9 cellular contexts compared by ENCODE assay signal in genomic region chrX:66030505-66031317, GRCh38. TPM values are rescaled to one million over a fixed set of nuclear protein-coding genes. Genes with fewer than 3 reads are reported as not detected.
DNase-seq lines count a peak whose midpoint lies in the region; ATAC-seq and TF ChIP-seq lines count a peak whose summit lies in the region.
"Had no signal": no experiment of that assay in that cellular context is flagged by ENCODE, and none has a peak within 500 bp of the region (broad histone marks: within the 10 kb centered on the region; RNA-seq: fewer than 3 reads in every experiment).

No MANE protein-coding gene starts in this region.

- H4K8ac ChIP-seq in IMR-90 (ENCODE audit: low read depth in 2 of 2, low read length in 2 of 2) = no peak overlapping the region

- no peak overlapping the region for H3K9ac ChIP-seq in IMR-90 (ENCODE audit: low read depth, low read length)

- H3K36me3 Mint-ChIP-seq in CD8-positive, alpha-beta memory T cell = no peaks in the 10 kb centered on the region

- no peaks in the 10 kb centered on the region for H3K27me3 ChIP-seq in CD8-positive, alpha-beta memory T cell (ENCODE audit: insufficient read depth, low read length, poor library complexity, severe bottlenecking)
- peaks cover 1% of the 10 kb centered on the region; the same call in 1 of the 2 replicates for H3K27me3 ChIP-seq in IMR-90 (ENCODE audit: control insufficient read depth, insufficient read depth, low read length)
- H3K27me3 ChIP-seq in ascending aorta = no peaks in the 10 kb centered on the region
- H3K27me3 ChIP-seq: SJCRH30 had no signal

- H2BK15ac ChIP-seq in IMR-90 (ENCODE audit: low read depth, low read length) = no peak overlapping the region

- H3K4me2 ChIP-seq in IMR-90 (ENCODE audit: low read depth, low read length) = no peak overlapping the region

- H3K4me3 Mint-ChIP-seq in CD8-positive, alpha-beta memory T cell = no peak overlapping the region

- H2AFZ ChIP-seq in IMR-90 (replicated peaks; ENCODE audit: low read length, poor library complexity) = peak overlapping the region; percentile 40

- no peaks in the 10 kb centered on the region for H3K9me3 ChIP-seq in CD8-positive, alpha-beta memory T cell (ENCODE audit: low read length)
- no peaks in the 10 kb centered on the region for H3K9me3 ChIP-seq in IMR-90 (ENCODE audit: control insufficient read depth, insufficient read depth, low read length)
- H3K9me3 ChIP-seq in ascending aorta = no peaks in the 10 kb centered on the region
- H3K9me3 ChIP-seq: SJCRH30 had no signal

- no peaks in the 10 kb centered on the region for H4K20me1 ChIP-seq in IMR-90 (ENCODE audit: insufficient read depth, low read length)

- H3K4me1 Mint-ChIP-seq in CD8-positive, alpha-beta memory T cell = peaks cover 7 to 9% (median 8%) of the 10 kb centered on the region in 3 donors

- H3K4me3 ChIP-seq in CD8-positive, alpha-beta memory T cell (ENCODE audit: low read length) = no peak overlapping the region
- H3K4me3 ChIP-seq in IMR-90 (ENCODE audit: insufficient read depth, low read depth, low read length) (no peak overlapping the region), ascending aorta (no peak overlapping the region)
- H3K4me3 ChIP-seq: SJCRH30 had no signal

- H3K36me3 ChIP-seq in CD8-positive, alpha-beta memory T cell (ENCODE audit: insufficient read depth, low read length) = no peaks in the 10 kb centered on the region
- H3K36me3 ChIP-seq in IMR-90 (ENCODE audit: control insufficient read depth, insufficient read depth, low read length) = no peaks in the 10 kb centered on the region
- no peaks in the 10 kb centered on the region for H3K36me3 ChIP-seq in ascending aorta
- H3K36me3 ChIP-seq: SJCRH30 had no signal

- no TSS peak for BruUV-seq in IMR-90 (replicated peaks; lab: Mats Ljungman, UMichigan)

- no peak overlapping the region for H2AK9ac ChIP-seq in IMR-90 (replicated peaks; ENCODE audit: low read depth, low read length, poor library complexity)

- TF ChIP-seq RAD21 in IMR-90 (IDR thresholded peaks at IDR 0.05; ENCODE audit: low read length) = peak; percentile 27

- POLR2A ChIA-PET in CD8-positive, alpha-beta memory T cell (lab: Charles Lee) = no interaction called here
- POLR2A ChIA-PET in IMR-90 (lab: Charles Lee; ENCODE audit: unreplicated experiment) = no interaction called here

- H3K27me3 Mint-ChIP-seq in CD8-positive, alpha-beta memory T cell = no peaks in the 10 kb centered on the region

- H4K91ac ChIP-seq in IMR-90 (ENCODE audit: insufficient read depth, low read depth, low read length) = no peak overlapping the region

- no peak for TF ChIP-seq POLR2A in IMR-90 (IDR thresholded peaks at IDR 0.05; ENCODE audit: low read depth, low read length)

- CTCF ChIA-PET in CD8-positive, alpha-beta memory T cell (lab: Charles Lee) = interaction anchor here (1.0 to 1.8 kb wide), 3 partner anchors 16 to 449 kb away, joined by 3 to 4 read pairs (median 3); no protein-coding TSS in a partner anchor
- CTCF ChIA-PET in IMR-90 (lab: Yijun Ruan, JAX) = no interaction called here

- no peak overlapping the region for H3K56ac ChIP-seq in IMR-90 (ENCODE audit: extremely low read depth, insufficient read depth, low read length)

- H3K79me1 ChIP-seq in IMR-90 (ENCODE audit: low read depth in 1 of 2, low read length in 2 of 2) = no peaks in the 10 kb centered on the region

- TF ChIP-seq CTCF in IMR-90 (conservative IDR thresholded peaks at IDR 0.05; ENCODE audit: low read depth, low read length) (peak; percentile 50), ascending aorta (IDR thresholded peaks at IDR 0.05) (peak in 2 of 3 experiments; percentile 41 to 50)

- H2BK20ac ChIP-seq in IMR-90 (ENCODE audit: low read depth, low read length) = no peak overlapping the region

- H3K23ac ChIP-seq in IMR-90 (ENCODE audit: low read depth, low read length) = no peak overlapping the region

- no peaks in the 10 kb centered on the region for H3K9me3 Mint-ChIP-seq in CD8-positive, alpha-beta memory T cell

- H3K14ac ChIP-seq in IMR-90 (replicated peaks; ENCODE audit: low read depth, low read length) = no peak overlapping the region

- H3K4ac ChIP-seq in IMR-90 (ENCODE audit: low read depth, low read length) = no peak overlapping the region

- dilution Hi-C loops in IMR-90 (cut with HindIII; ENCODE audit: low sequenced_read_pairs, unreplicated experiment) = no loop called here

- intact Hi-C loops in IMR-90 (cut with micrococcal nuclease) (no loop called here), ascending aorta (cut with DNase I) (no loop called here)

- no peak overlapping the region for H4K5ac ChIP-seq in IMR-90 (ENCODE audit: low read depth, low read length)

- H3K18ac ChIP-seq in IMR-90 (ENCODE audit: low read depth, low read length) = no peak overlapping the region

- WGBS in IMR-90 (ENCODE audit: extremely low coverage in 2 of 2, insufficient read length in 1 of 2), 2 experiments = 43% methylated on average over 4 of the region's 7 CpGs; no CpG with 5 or more reads in 1 of the 2 experiments

- ATAC-seq in GM18867 (IDR thresholded peaks at IDR 0.05; ENCODE audit: unreplicated experiment) (peak; percentile 90), IMR-90 (ENCODE audit: low read depth) (peak; percentile 57)

- no peak overlapping the region for H2AK5ac ChIP-seq in IMR-90 (ENCODE audit: low read depth, low read length)

- no peaks in the 10 kb centered on the region for H3K4me1 ChIP-seq in CD8-positive, alpha-beta memory T cell (ENCODE audit: insufficient read depth, low read length)
- no peaks in the 10 kb centered on the region for H3K4me1 ChIP-seq in IMR-90 (ENCODE audit: control insufficient read depth, insufficient read depth, low read length)
- H3K4me1 ChIP-seq in ascending aorta = no peaks in the 10 kb centered on the region
- H3K4me1 ChIP-seq: SJCRH30 had no signal

- DNase-seq in CD8-positive, alpha-beta memory T cell = peak in 3 of 5 donors; percentile 1 to 21 (median 20)
- peak; percentile 7 for DNase-seq in IMR-90
- no peak for DNase-seq in ascending aorta (ENCODE audit: low spot score in 2 of 2)
- peak; percentile 33 to 41 for DNase-seq in lung microvascular endothelial cell (ENCODE audit: low read depth in 2 of 2)
- DNase-seq in SHP77 treated with DMSO at 0.1 percent for 48 hours (lab: John Stamatoyannopoulos, UW) = no peak
- no peak for DNase-seq in NCI-H524 treated with DMSO at 0.1 percent for 48 hours (lab: John Stamatoyannopoulos, UW)
- no peak for DNase-seq in NCI-H446 treated with DMSO at 0.1 percent for 48 hours (lab: John Stamatoyannopoulos, UW)

- H2BK120ac ChIP-seq in IMR-90 (ENCODE audit: low read depth, low read length) = no peak overlapping the region

- H3K27ac ChIP-seq in CD8-positive, alpha-beta memory T cell (ENCODE audit: low read depth, low read length) = peak overlapping the region; percentile 24
- H3K27ac ChIP-seq in IMR-90 (ENCODE audit: insufficient read depth, low read length) (no peak overlapping the region), ascending aorta (no peak overlapping the region)
- H3K27ac ChIP-seq: SJCRH30 had no signal

- in situ Hi-C loops in IMR-90 (cut with MboI; ENCODE audit: low sequenced_read_pairs) = no loop called here

- H3K9me1 ChIP-seq in IMR-90 (ENCODE audit: insufficient read depth, low read length) = no peaks in the 10 kb centered on the region

- H3K27ac Mint-ChIP-seq in CD8-positive, alpha-beta memory T cell = no peak overlapping the region

- no peak overlapping the region for H2BK5ac ChIP-seq in IMR-90 (ENCODE audit: low read depth, low read length, poor library complexity, severe bottlenecking)

TF ChIP-seq in IMR-90, 13 proteins besides CTCF, POLR2A, EP300 and RAD21:
- TF ChIP-seq BHLHE40 (IDR thresholded peaks at IDR 0.05; ENCODE audit: low read depth, low read length) = no peak
- no peak for TF ChIP-seq RFX5 (IDR thresholded peaks at IDR 0.05; ENCODE audit: low read depth, low read length)
- no peak for TF ChIP-seq CEBPB (IDR thresholded peaks at IDR 0.05; ENCODE audit: low read depth, low read length)
- TF ChIP-seq SMC3 (IDR thresholded peaks at IDR 0.05; ENCODE audit: low read depth, low read length) = peak; percentile 21; the same call in 1 of the 2 replicates
- TF ChIP-seq USF2 (IDR thresholded peaks at IDR 0.05; ENCODE audit: low read depth, low read length) = no peak
TF ChIP-seq in IMR-90: peak in this region for 1.

RNA-seq across cellular contexts. Expression of gene VSIG4, which starts 9.2 kb away (rescaled TPM):
- total RNA-seq in CD8-positive, alpha-beta memory T cell = under 1 TPM; 0.64 to 0.68 TPM
- polyA plus RNA-seq in CD8-positive, alpha-beta memory T cell = 2.5 TPM
- total RNA-seq in IMR-90 (2012; rRNA removed) (not detected in 2 replicates), ascending aorta (157 TPM), lung microvascular endothelial cell (not detected in 2 replicates)
- polyA plus RNA-seq in IMR-90 (2012; rRNA removed) = not detected in 2 replicates
- polyA plus RNA-seq in IMR-90 (2012; cell fraction: cytosol; rRNA removed) = not detected in 2 replicates
- polyA plus RNA-seq in IMR-90 (2012; cell fraction: nucleus; rRNA removed; ENCODE audit: low replicate concordance) = not detected in 2 replicates
- total RNA-seq: SJCRH30 had no signal

Comparison
In these comparisons a context has a peak if more than half of its experiments do, and no peak if none do; other contexts are left out.
1. DNase-seq: peak in CD8-positive, alpha-beta memory T cell (3 of 5), IMR-90 (single experiment) and lung microvascular endothelial cell (2 of 2); none in ascending aorta (0 of 2), SHP77 treated with DMSO at 0.1 percent for 48 hours (single experiment), NCI-H524 treated with DMSO at 0.1 percent for 48 hours (single experiment) and NCI-H446 treated with DMSO at 0.1 percent for 48 hours (single experiment).
2. RNA of gene VSIG4, which starts 9.2 kb away (total RNA-seq): 157 TPM in ascending aorta (single experiment); 0.64 to 0.68 TPM in CD8-positive, alpha-beta memory T cell, not detected in IMR-90 and not detected in lung microvascular endothelial cell; every median in the first group is over 10 times any median in the second.